ENCODE assay signal across 19 cellular contexts in the genomic region with DNA sequence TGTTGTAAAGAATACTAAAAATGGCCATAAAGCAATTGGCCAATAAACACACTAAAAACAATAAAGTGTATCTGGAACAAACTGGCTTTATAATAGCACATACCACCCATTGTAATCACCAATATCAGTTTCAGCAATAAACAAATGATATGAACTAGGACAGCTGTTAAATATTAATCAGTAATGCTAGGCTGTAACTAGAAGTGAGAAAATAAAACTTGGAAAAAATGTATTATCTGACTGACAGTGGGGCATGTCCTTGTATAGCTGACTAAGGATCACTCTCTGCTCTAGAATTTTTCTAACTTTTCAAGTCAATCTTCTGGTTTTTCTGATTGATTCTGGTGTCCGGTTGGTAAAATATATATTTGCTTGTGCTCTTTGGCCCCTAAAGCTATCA.
"Had no signal": no experiment of that assay in that cellular context is flagged by ENCODE, and none has a peak within 500 bp of the region (broad histone marks: within the 10 kb centered on the region; RNA-seq: fewer than 3 reads in every experiment).

No MANE protein-coding gene starts in this region.

- H3K27me3 ChIP-seq: brain microvascular endothelial cell, colonic mucosa, dorsolateral prefrontal cortex, heart left ventricle, left lung, right atrium auricular region, thyroid gland had no signal

- H3K9me3 ChIP-seq: colonic mucosa, heart left ventricle, right atrium auricular region, thyroid gland had no signal

- H3K27ac ChIP-seq: brain microvascular endothelial cell, colonic mucosa, dorsolateral prefrontal cortex, heart left ventricle, left lung, right atrium auricular region, thyroid gland had no signal

- H3K4me3 ChIP-seq: colonic mucosa, dorsolateral prefrontal cortex, heart left ventricle, left lung, right atrium auricular region, thyroid gland had no signal

- DNase-seq: activated CD8-positive, alpha-beta memory T cell treated with anti-CD3 and anti-CD28 coated beads, Interleukin-2, amount 50 U/mL, for 4 hours; activated T-cell treated with anti-CD3 and anti-CD28 coated beads, Interleukin-2, amount 50 U/mL, for 24 hours; aorta; brain microvascular endothelial cell; central memory CD4-positive, alpha-beta T cell; colonic mucosa; dorsolateral prefrontal cortex; effector memory CD8-positive, alpha-beta T cell; heart left ventricle; left lung; natural killer cell; stimulated activated CD4-positive, alpha-beta T cell treated with anti-CD3 and anti-CD28 coated beads, Interleukin-1b, Interleukin-23, amount 100 ng/mL, for 48 hours; substantia nigra; T-helper 1 cell; thyroid gland had no signal

- H3K4me1 ChIP-seq: colonic mucosa, heart left ventricle, left lung, right atrium auricular region, thyroid gland had no signal

- ATAC-seq: activated naive CD4-positive, alpha-beta T cell treated with anti-CD3 and anti-CD28 coated beads, Interleukin-2, amount 50 U/mL, for 72 hours; activated T-helper 17 cell treated with anti-CD3 and anti-CD28 coated beads, Interleukin-2, amount 50 U/mL, for 72 hours; effector memory CD8-positive, alpha-beta T cell; esophagus mucosa; heart left ventricle; left lung; natural killer cell had no signal

- H3K36me3 ChIP-seq: brain microvascular endothelial cell, colonic mucosa, heart left ventricle, left lung, right atrium auricular region, thyroid gland had no signal
